ENCODE assay signal across 8 cellular contexts in genomic region chr18:21741511-21742322, GRCh38. TPM values are rescaled to one million over a fixed set of nuclear protein-coding genes. Genes with fewer than 3 reads are reported as not detected.
DNase-seq lines count a peak whose midpoint lies in the region; ATAC-seq and TF ChIP-seq lines count a peak whose summit lies in the region.

No MANE protein-coding gene starts in this region.

- peaks cover 15% of the 10 kb centered on the region for H3K4me1 ChIP-seq in endocrine pancreas (ENCODE audit: control insufficient read depth, insufficient read depth, low read length)
- H3K4me1 ChIP-seq in mucosa of stomach (ENCODE audit: control insufficient read depth, insufficient read depth, low read length), result no peaks in the 10 kb centered on the region
- peaks cover 6% of the 10 kb centered on the region for H3K4me1 ChIP-seq in testis

- WGBS in testis, 2 donors, result 0 to 1% methylated on average over 41 to 52 of the region's 60 CpGs

- peak overlapping the region; percentile 82 for H3K4me3 Mint-ChIP-seq in activated B cell treated with CpG ODN at 0.5 μM for 24 hours

- peak overlapping the region; percentile 61 for H3K27ac Mint-ChIP-seq in activated B cell treated with CpG ODN at 0.5 μM for 24 hours

- H3K9me3 Mint-ChIP-seq in activated B cell treated with CpG ODN at 0.5 μM for 24 hours, result no peaks in the 10 kb centered on the region

- peak overlapping the region; percentile 79 for H3K9ac ChIP-seq in endocrine pancreas (ENCODE audit: control insufficient read depth, insufficient read depth, low read length)
- H3K9ac ChIP-seq in mucosa of stomach (ENCODE audit: low read length), result peak overlapping the region; percentile 98

- ATAC-seq in GM21515 (IDR thresholded peaks at IDR 0.05; ENCODE audit: unreplicated experiment) (peak; percentile 17), activated B cell treated with CpG ODN at 0.5 μM for 24 hours (ENCODE audit: low read depth) (no peak)

- peaks cover 30% of the 10 kb centered on the region for H3K4me1 Mint-ChIP-seq in activated B cell treated with CpG ODN at 0.5 μM for 24 hours

- POLR2A ChIA-PET in activated B cell treated with CpG ODN at 0.5 μM for 24 hours (lab: Charles Lee), result interaction anchor here (0.6 to 4.1 kb wide), 9 partner anchors 10 to 1126 kb away, joined by 3 to 44 read pairs (median 5); partner anchors contain the start of genes ABHD3, ESCO1, ROCK1 and SNRPD1

- peaks cover 2% of the 10 kb centered on the region for H3K36me3 Mint-ChIP-seq in activated B cell treated with CpG ODN at 0.5 μM for 24 hours (ENCODE audit: low read depth)

- H3K27me3 Mint-ChIP-seq in activated B cell treated with CpG ODN at 0.5 μM for 24 hours, result no peaks in the 10 kb centered on the region

- peak overlapping the region; percentile 81 for H3K4me3 ChIP-seq in endocrine pancreas (ENCODE audit: control insufficient read depth, insufficient read depth, low read length)
- H3K4me3 ChIP-seq in mucosa of stomach (ENCODE audit: low read length), result peak overlapping the region; percentile 60
- H3K4me3 ChIP-seq in testis, result peak overlapping the region; percentile 89 to 99

- CTCF ChIA-PET in activated B cell treated with CpG ODN at 0.5 μM for 24 hours (lab: Charles Lee), result interaction anchor here (0.9 to 1.1 kb wide), 2 partner anchors 38 to 141 kb away, joined by 3 to 4 read pairs; partner anchors contain the start of genes ABHD3 and ESCO1

- no peak for TF ChIP-seq EP300 in Ishikawa (IDR thresholded peaks at IDR 0.05; ENCODE audit: borderline replicate concordance)

- DNase-seq in Daoy (ENCODE audit: low read depth) (peak; percentile 27), activated B cell treated with CpG ODN at 0.5 μM for 24 hours (no peak), testis (peak; percentile 40), GM20000 (ENCODE audit: low spot score) (no peak)

- TF ChIP-seq RAD21 in Ishikawa (IDR thresholded peaks at IDR 0.05; ENCODE audit: low read depth), result no peak

- H3K27ac ChIP-seq in testis, result peak overlapping the region; percentile 82 to 98

- no peak for TF ChIP-seq CTCF in activated B cell treated with CpG ODN at 0.5 μM for 24 hours (IDR thresholded peaks at IDR 0.05)
- TF ChIP-seq CTCF in testis (IDR thresholded peaks at IDR 0.05), result no peak
- TF ChIP-seq CTCF in GM20000 (IDR thresholded peaks at IDR 0.05; ENCODE audit: extremely low read depth, missing control alignments), result no peak

- no peak for TF ChIP-seq POLR2A in testis (IDR thresholded peaks at IDR 0.05)

- intact Hi-C loops in activated B cell treated with CpG ODN at 0.5 μM for 24 hours (cut with micrococcal nuclease), result loop anchor here (1.0 to 10.0 kb wide), 3 partner anchors 111 to 1193 kb away; partner anchors contain the start of genes RBBP8 and ROCK1
- intact Hi-C loops in testis (cut with DNase I; ENCODE audit: low total_unique reads), result no loop called here

- no peaks in the 10 kb centered on the region for H3K27me3 ChIP-seq in endocrine pancreas (ENCODE audit: control insufficient read depth, insufficient read depth, low read length)
- H3K27me3 ChIP-seq in mucosa of stomach (ENCODE audit: control insufficient read depth, insufficient read depth, low read length), result no peaks in the 10 kb centered on the region
- H3K27me3 ChIP-seq in testis, result no peaks in the 10 kb centered on the region

- no peaks in the 10 kb centered on the region for H3K9me3 ChIP-seq in endocrine pancreas (ENCODE audit: control insufficient read depth, low read length)
- H3K9me3 ChIP-seq in mucosa of stomach (ENCODE audit: control insufficient read depth, low read length), result no peaks in the 10 kb centered on the region
- no peaks in the 10 kb centered on the region for H3K9me3 ChIP-seq in testis

- H3K36me3 ChIP-seq in endocrine pancreas (ENCODE audit: control insufficient read depth, insufficient read depth, low read length) (no peaks in the 10 kb centered on the region), mucosa of stomach (ENCODE audit: control insufficient read depth, insufficient read depth, low read length) (no peaks in the 10 kb centered on the region), testis (ENCODE audit: low read depth, missing control alignments) (no peaks in the 10 kb centered on the region)

TF ChIP-seq in Ishikawa, 13 proteins besides CTCF, POLR2A, EP300 and RAD21:
- no peak for TF ChIP-seq TCF12 (IDR thresholded peaks at IDR 0.05; ENCODE audit: low read depth)
- no peak for TF ChIP-seq FOXM1 (IDR thresholded peaks at IDR 0.05; ENCODE audit: borderline replicate concordance, low read depth)
- TF ChIP-seq MAX (IDR thresholded peaks at IDR 0.05), result peak; percentile 59; the same call in 1 of the 2 replicates
- no peak for TF ChIP-seq EGR1 (IDR thresholded peaks at IDR 0.05)
- no peak for TF ChIP-seq CEBPB (IDR thresholded peaks at IDR 0.05)
- TF ChIP-seq CREB1 (IDR thresholded peaks at IDR 0.05; ENCODE audit: low read depth), result no peak
- TF ChIP-seq ZBTB7A (IDR thresholded peaks at IDR 0.05; ENCODE audit: low read depth), result peak; percentile 92
- TF ChIP-seq TEAD4 (IDR thresholded peaks at IDR 0.05), result no peak
- no peak for TF ChIP-seq TAF1 (IDR thresholded peaks at IDR 0.05; ENCODE audit: low read depth)

RNA-seq across cellular contexts. Expression of gene MIB1, which starts 1.1 kb away (rescaled TPM):
- total RNA-seq in Daoy (2014; rRNA removed; shearing (Covaris generic)), result 28.4 and 32.8 TPM in 2 replicates
- total RNA-seq in activated B cell treated with CpG ODN at 0.5 μM for 24 hours (21.6 and 22.6 TPM in 2 replicates), testis (10 to 100 TPM; 40.7 to 48.8 TPM)
- 16.5 TPM for polyA plus RNA-seq in testis (ENCODE audit: insufficient read depth, low read depth, low replicate concordance)

RNA-seq across cellular contexts. Expression of gene ABHD3, which starts 37.1 kb away (rescaled TPM):
- 9.0 and 11.1 TPM in 2 replicates for total RNA-seq in Daoy (2014; rRNA removed; shearing (Covaris generic))
- 22.2 and 29.5 TPM in 2 replicates for total RNA-seq in activated B cell treated with CpG ODN at 0.5 μM for 24 hours
- total RNA-seq in testis, result 10 to 100 TPM in 1 of 2 donors, 1 to 10 TPM in 1; 10.0 to 12.2 TPM
- 13.5 TPM for polyA plus RNA-seq in testis (ENCODE audit: insufficient read depth, low read depth, low replicate concordance)

Comparison
In these comparisons a context has a peak if more than half of its experiments do, and no peak if none do; other contexts are left out.
1. DNase-seq: peak in Daoy (single experiment) and testis (single experiment); none in activated B cell treated with CpG ODN at 0.5 μM for 24 hours (single experiment) and GM20000 (single experiment).
2. Peak in every context shown above with its lines, with median percentiles within 50 percentile points of each other: H3K4me3 ChIP-seq.